Comparison of ENCODE assay signal across 14 cellular contexts in the genomic region with DNA sequence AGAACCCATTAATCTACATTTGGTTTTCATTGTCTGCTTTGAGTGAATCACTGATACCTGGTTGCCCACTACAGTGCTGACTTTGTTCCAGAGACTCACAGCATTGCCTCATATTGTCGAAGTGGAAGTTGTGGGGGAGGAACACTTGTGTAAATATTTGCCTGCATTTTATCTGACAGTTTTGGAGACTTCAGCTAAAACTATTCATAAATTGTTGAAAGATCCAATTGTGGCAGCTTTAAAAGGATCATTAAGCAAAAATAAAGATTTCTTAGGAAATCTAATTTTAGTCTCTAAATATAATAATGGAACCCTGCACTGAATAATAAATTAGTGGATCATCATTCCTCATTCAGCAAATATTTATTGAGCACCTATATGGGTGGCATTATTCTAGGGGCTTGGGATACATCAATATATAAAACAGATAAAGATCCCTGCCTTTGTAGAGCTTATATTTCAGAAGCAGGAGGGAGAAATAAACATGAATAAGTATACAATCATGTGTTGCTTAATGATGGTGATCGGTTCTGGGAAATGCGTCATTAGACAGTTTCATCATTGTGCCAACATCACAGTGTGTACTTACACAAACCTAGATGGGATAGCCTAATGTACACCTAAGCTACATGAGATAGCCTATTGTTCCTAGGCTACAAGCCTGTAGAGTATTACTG.
DNase-seq lines count a peak whose midpoint lies in the region; ATAC-seq, FAIRE-seq and TF ChIP-seq lines count a peak whose summit lies in the region.
"Had no signal": no experiment of that assay in that cellular context is flagged by ENCODE, and none has a peak within 500 bp of the region (broad histone marks: within the 10 kb centered on the region; RNA-seq: fewer than 3 reads in every experiment).

No MANE protein-coding gene starts in this region.

- dilution Hi-C loops in keratinocyte (cut with MboI; ENCODE audit: extremely low pct_ligation_motif_present, low sequenced_read_pairs) = no loop called here

- no peaks in the 10 kb centered on the region for H3K9me3 Mint-ChIP-seq in WTC11
- H3K9me3 Mint-ChIP-seq: activated B cell treated with CpG ODN at 0.5 μM for 24 hours; activated naive CD8-positive, alpha-beta T cell treated with anti-CD3 and anti-CD28 coated beads, Interleukin-2, amount 10 ng/mL, durations not matched to agents 7 days and 5 days had no signal

- H3K4me1 Mint-ChIP-seq in WTC11 = peaks cover 11% of the 10 kb centered on the region

- H3K4me2 ChIP-seq in A549 (peak overlapping the region; percentile 85), keratinocyte (ENCODE audit: control insufficient read depth, extremely low read depth, insufficient read depth, low read depth, low read length) (no peak overlapping the region)

- H3K4me1 ChIP-seq in A549 = peaks cover 70% of the 10 kb centered on the region
- peaks cover 23% of the 10 kb centered on the region for H3K4me1 ChIP-seq in keratinocyte (ENCODE audit: control insufficient read depth, extremely low read depth, insufficient read depth, low read length)

- TF ChIP-seq POLR2A in A549 (IDR thresholded peaks at IDR 0.05; ENCODE audit: low read length) = no peak
- TF ChIP-seq POLR2A in GM18505 (IDR thresholded peaks at IDR 0.05; ENCODE audit: borderline replicate concordance, extremely low read depth, insufficient read depth, insufficient read length) = no peak

- WGBS in A549 (ENCODE audit: missing lambda C conversion rate) = 3% methylated on average over 3 of the region's 3 CpGs

- H3K36me3 Mint-ChIP-seq in WTC11 = no peaks in the 10 kb centered on the region
- H3K36me3 Mint-ChIP-seq: activated naive CD8-positive, alpha-beta T cell treated with anti-CD3 and anti-CD28 coated beads, Interleukin-2, amount 10 ng/mL, durations not matched to agents 7 days and 5 days had no signal

- no peaks in the 10 kb centered on the region for H3K27me3 Mint-ChIP-seq in WTC11 (ENCODE audit: low read depth)
- H3K27me3 Mint-ChIP-seq: activated B cell treated with CpG ODN at 0.5 μM for 24 hours; activated naive CD8-positive, alpha-beta T cell treated with anti-CD3 and anti-CD28 coated beads, Interleukin-2, amount 10 ng/mL, durations not matched to agents 7 days and 5 days had no signal

- peaks cover 19% of the 10 kb centered on the region for H3K79me2 ChIP-seq in keratinocyte (ENCODE audit: control insufficient read depth, insufficient read depth, low read length)

- H3K27ac ChIP-seq in A549 (peak overlapping the region; percentile 92 to 95), keratinocyte (ENCODE audit: control insufficient read depth, insufficient read depth, low read length) (no peak overlapping the region)
- H3K27ac ChIP-seq: C4-2B, suprapubic skin had no signal

- no peak overlapping the region for H3K27ac Mint-ChIP-seq in WTC11
- H3K27ac Mint-ChIP-seq: activated B cell treated with CpG ODN at 0.5 μM for 24 hours; activated naive CD8-positive, alpha-beta T cell treated with anti-CD3 and anti-CD28 coated beads, Interleukin-2, amount 10 ng/mL, durations not matched to agents 7 days and 5 days had no signal

- peak; percentile 15 to 93 for DNase-seq in A549 (ENCODE audit: low read depth in 1 of 2, low spot score in 1 of 2)
- peak; percentile 78 for DNase-seq in HT1080 (ENCODE audit: low read depth)
- no peak for DNase-seq in WTC11 (ENCODE audit: low spot score)
- DNase-seq in keratinocyte (ENCODE audit: low read depth, low spot score) = no peak
- no peak for DNase-seq in activated CD4-positive, CD25-positive, alpha-beta regulatory T cell (lab: John Stamatoyannopoulos, UW)
- no peak for DNase-seq in T-helper 1 cell
- DNase-seq: activated B cell treated with CpG ODN at 0.5 μM for 24 hours; activated naive CD8-positive, alpha-beta T cell treated with anti-CD3 and anti-CD28 coated beads, Interleukin-2, amount 10 ng/mL, durations not matched to agents 7 days and 5 days; NCI-H2171 treated with DMSO at 0.1 percent for 48 hours had no signal

- no peak; a peak in 1 of 5 replicates for TF ChIP-seq RAD21 in A549 (conservative IDR thresholded peaks at IDR 0.05 in 1 of 2, IDR thresholded peaks at IDR 0.05 in 1 of 2)

- no peaks in the 10 kb centered on the region for H3K36me3 ChIP-seq in keratinocyte (ENCODE audit: control insufficient read depth in 2 of 2, extremely low read depth in 1 of 2, insufficient read depth in 2 of 2, low read length in 2 of 2)
- H3K36me3 ChIP-seq: suprapubic skin had no signal

- TF ChIP-seq EP300 in A549 (IDR thresholded peaks at IDR 0.05) = peak; percentile 69 to 82; a peak in 4 of 5 replicates

- peak; percentile 36 for FAIRE-seq in A549 (lab: Jason Lieb, UNC)
- FAIRE-seq in keratinocyte (lab: Jason Lieb, UNC) = peak; percentile 13

- POLR2A ChIA-PET in A549 (lab: Yijun Ruan, JAX) = interaction anchor here (0.9 to 2.1 kb wide), 3 partner anchors 39 to 172 kb away, joined by 3 to 10 read pairs (median 3); partner anchors contain the start of gene EPS15
- POLR2A ChIA-PET in WTC11 (lab: Charles Lee) = no interaction called here

- no peak for TF ChIP-seq CTCF in A549 (IDR thresholded peaks at IDR 0.05)
- no peak for TF ChIP-seq CTCF in WTC11 (IDR thresholded peaks at IDR 0.05)
- no peak for TF ChIP-seq CTCF in keratinocyte (optimal IDR thresholded peaks at IDR 0.05 in 1 of 3, IDR thresholded peaks at IDR 0.05 in 1 of 3, conservative IDR thresholded peaks at IDR 0.05 in 1 of 3; ENCODE audit: extremely low read depth in 1 of 3, insufficient read depth in 2 of 3, low read length in 3 of 3)

- no peak overlapping the region for H3K9ac ChIP-seq in keratinocyte (ENCODE audit: control insufficient read depth, extremely low read depth, insufficient read depth, low read length)

- H2AFZ ChIP-seq in keratinocyte (ENCODE audit: control insufficient read depth, low read length) = no peak overlapping the region

- no peaks in the 10 kb centered on the region for H3K27me3 ChIP-seq in keratinocyte (ENCODE audit: control insufficient read depth, extremely low read depth, insufficient read depth, low read length)
- H3K27me3 ChIP-seq: suprapubic skin had no signal

- CTCF ChIA-PET in A549 (lab: Yijun Ruan, JAX) = interaction anchor here (0.7 to 2.0 kb wide), 6 partner anchors 9 to 155 kb away, joined by 3 to 7 read pairs (median 4); no protein-coding TSS in a partner anchor
- CTCF ChIA-PET in WTC11 (lab: Charles Lee) = interaction anchor here (1.5 kb wide), 1 partner anchor 17 kb away, joined by 3 read pairs; no protein-coding TSS in a partner anchor

- H4K20me1 ChIP-seq in keratinocyte (ENCODE audit: control insufficient read depth, extremely low read depth, insufficient read depth, low read length) = no peaks in the 10 kb centered on the region

- H3K9me3 ChIP-seq in A549 = no peaks in the 10 kb centered on the region
- no peaks in the 10 kb centered on the region for H3K9me3 ChIP-seq in keratinocyte (ENCODE audit: control insufficient read depth, low read depth, low read length)
- H3K9me3 ChIP-seq: suprapubic skin had no signal

- H3K4me3 ChIP-seq in A549 (peak overlapping the region; percentile 23; the same call in 1 of the 3 replicates), keratinocyte (ENCODE audit: control insufficient read depth in 2 of 3, extremely low read depth in 1 of 3, insufficient read depth in 2 of 3, low read depth in 1 of 3, low read length in 3 of 3) (no peak overlapping the region)
- H3K4me3 ChIP-seq: skin epidermis, suprapubic skin had no signal

- peaks cover 4% of the 10 kb centered on the region for H3K9me1 ChIP-seq in keratinocyte (ENCODE audit: control insufficient read depth, extremely low read depth, insufficient read depth, low read length)

- peak; percentile 92 to 98 for ATAC-seq in A549
- ATAC-seq in WTC11 = no peak
- ATAC-seq in HG03025 (IDR thresholded peaks at IDR 0.05; ENCODE audit: low FRiP score, unreplicated experiment) = no peak
- ATAC-seq in GM18505 (IDR thresholded peaks at IDR 0.05; ENCODE audit: unreplicated experiment) = no peak

- no peak overlapping the region for H3K4me3 Mint-ChIP-seq in WTC11
- H3K4me3 Mint-ChIP-seq: activated B cell treated with CpG ODN at 0.5 μM for 24 hours; activated naive CD8-positive, alpha-beta T cell treated with anti-CD3 and anti-CD28 coated beads, Interleukin-2, amount 10 ng/mL, durations not matched to agents 7 days and 5 days had no signal

TF ChIP-seq in A549, 52 proteins besides CTCF, POLR2A, EP300 and RAD21 (continues in another document):
- TF ChIP-seq NFE2L2 (conservative IDR thresholded peaks at IDR 0.05; ENCODE audit: low read length) (no peak), HOXB5 (CRISPR knock-in tag; IDR thresholded peaks at IDR 0.05) (peak; percentile 25; the same call in 1 of the 2 replicates), EHF (CRISPR knock-in tag; IDR thresholded peaks at IDR 0.05) (0 out of 2 replicates have a peak, but pooled peaks have one; percentile 40), HOXA7 (CRISPR knock-in tag; IDR thresholded peaks at IDR 0.05) (peak; percentile 36; the same call in 1 of the 2 replicates), FOSL2 (IDR thresholded peaks at IDR 0.05) (0 out of 2 replicates have a peak, but pooled peaks have one; percentile 48), FOSL2 (CRISPR knock-in tag; IDR thresholded peaks at IDR 0.05) (peak; percentile 92), BHLHE40 (IDR thresholded peaks at IDR 0.05; ENCODE audit: low read depth, low read length) (0 out of 2 replicates have a peak, but pooled peaks have one; percentile 8), FOSB (CRISPR knock-in tag; IDR thresholded peaks at IDR 0.05) (peak; percentile 70; the same call in 1 of the 2 replicates), JUNB (IDR thresholded peaks at IDR 0.05) (peak; percentile 83), CHD4 (IDR thresholded peaks at IDR 0.05; ENCODE audit: borderline replicate concordance) (no peak), ZNF302 (CRISPR knock-in tag; IDR thresholded peaks at IDR 0.05) (no peak)

TF ChIP-seq in WTC11, 78 proteins besides CTCF, POLR2A, EP300 and RAD21:
- peak; percentile 94 for TF ChIP-seq GABPB1 (CRISPR knock-in tag; IDR thresholded peaks at IDR 0.05)
- no peak for TF ChIP-seq GTF2I (CRISPR knock-in tag; conservative IDR thresholded peaks at IDR 0.05)
- no peak for TF ChIP-seq ETV6 (CRISPR knock-in tag; IDR thresholded peaks at IDR 0.05)

Comparison
In these comparisons a context has a peak if more than half of its experiments do, and no peak if none do; other contexts are left out.
1. ATAC-seq: peak in A549 (2 of 2); none in WTC11 (single experiment), HG03025 (single experiment) and GM18505 (single experiment).
2. DNase-seq: peak in A549 (2 of 2) and HT1080 (single experiment); none in WTC11 (single experiment), keratinocyte (single experiment), activated CD4-positive, CD25-positive, alpha-beta regulatory T cell (0 of 4) and T-helper 1 cell (0 of 5).
3. Of the 8 proteins assayed by ChIP-seq in both WTC11 and A549: peak only in WTC11: none; only in A549: JUN and MAX; in both: none; in neither: 6.